In the genomic region with DNA sequence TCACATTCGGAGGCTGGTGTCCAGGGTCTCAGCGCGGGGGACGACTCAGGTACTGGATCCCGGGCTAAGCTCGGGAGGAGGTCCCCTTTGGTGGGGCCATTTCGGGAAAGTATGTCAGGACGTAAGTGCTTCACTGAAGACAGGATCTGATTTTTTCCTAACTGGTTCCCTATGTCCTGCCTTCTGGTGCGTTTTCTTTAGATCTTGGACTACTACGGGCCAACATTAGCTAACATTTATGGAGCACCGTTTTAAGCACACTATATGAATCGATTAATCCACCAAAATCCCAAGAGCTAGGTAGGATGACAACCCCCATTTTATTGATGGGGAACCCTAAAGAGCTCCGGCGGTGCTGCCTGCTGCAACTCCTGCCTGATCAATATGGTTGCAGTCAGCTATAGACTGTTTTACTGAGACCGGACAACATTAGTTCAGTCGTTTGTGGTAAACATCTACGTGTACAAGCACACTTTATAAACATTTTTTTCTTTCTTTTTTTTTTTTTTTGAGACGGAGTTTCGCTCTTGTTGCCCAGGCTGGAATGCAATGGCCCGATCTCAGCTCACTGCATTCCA, we compare ENCODE assay signal across 8 cellular contexts. TPM values are rescaled to one million over a fixed set of nuclear protein-coding genes. Genes with fewer than 3 reads are reported as not detected.
A peak's percentile ranks its signal among the peaks of the same experiment; 100 is the strongest.
DNase-seq lines count a peak whose midpoint lies in the region; ATAC-seq, FAIRE-seq and TF ChIP-seq lines count a peak whose summit lies in the region.

No MANE protein-coding gene starts in this region.

- FAIRE-seq in endothelial cell of umbilical vein (lab: Jason Lieb, UNC): peak; percentile 53

- POLR2A ChIA-PET in OCI-LY7 (lab: Charles Lee): interaction anchor here (0.6 to 5.1 kb wide), 18 partner anchors 9 to 191 kb away, joined by 3 to 70 read pairs (median 6); a partner anchor contains a TSS
- POLR2A ChIA-PET in endothelial cell of umbilical vein (lab: Charles Lee): interaction anchor here (0.6 to 9.3 kb wide), 15 partner anchors 8 to 192 kb away, joined by 3 to 186 read pairs (median 5); a partner anchor contains a TSS

- peak overlapping the region; percentile 71 for H3K9ac ChIP-seq in endothelial cell of umbilical vein (replicated peaks; ENCODE audit: extremely low read depth, insufficient read depth, low read length)

- BruUV-seq in OCI-LY7 (replicated peaks; lab: Mats Ljungman, UMichigan): TSS peak; percentile 91
- BruUV-seq in endothelial cell of umbilical vein (replicated peaks; lab: Mats Ljungman, UMichigan): TSS peak; percentile 92

- CTCF ChIA-PET in OCI-LY7 (lab: Charles Lee; ENCODE audit: unreplicated experiment) (no interaction called here), endothelial cell of umbilical vein (lab: Charles Lee) (interaction anchor here (1.4 to 3.3 kb wide), 3 partner anchors 25 to 462 kb away, joined by 3 to 26 read pairs (median 20); a partner anchor contains a TSS)

- TF ChIP-seq CTCF in OCI-LY7 (conservative IDR thresholded peaks at IDR 0.05; ENCODE audit: low read length) (no peak), endothelial cell of umbilical vein (IDR thresholded peaks at IDR 0.05; ENCODE audit: extremely low read depth in 1 of 2, insufficient read depth in 1 of 2, low read depth in 1 of 2, low read length in 2 of 2) (no peak), neutrophil (IDR thresholded peaks at IDR 0.05) (no peak)

- H3K79me2 ChIP-seq in OCI-LY7 (ENCODE audit: insufficient read depth, low read depth, low read length) (peaks cover 93% of the 10 kb centered on the region), endothelial cell of umbilical vein (ENCODE audit: control insufficient read depth, insufficient read depth, low read length) (peaks cover 54% of the 10 kb centered on the region)

- H3K4me1 ChIP-seq in OCI-LY7 (ENCODE audit: insufficient read depth, low read length, poor library complexity, severe bottlenecking) (peaks cover 49% of the 10 kb centered on the region), endothelial cell of umbilical vein (ENCODE audit: control insufficient read depth, extremely low read depth, insufficient read depth, low read length) (peaks cover 24% of the 10 kb centered on the region), neutrophil (ENCODE audit: control insufficient read depth in 1 of 2, insufficient read depth in 1 of 2, low read depth in 1 of 2, low read length in 1 of 2) (peaks cover 26 to 34% of the 10 kb centered on the region in 2 experiments)

- H3K9me3 ChIP-seq in OCI-LY7 (ENCODE audit: low read length): no peaks in the 10 kb centered on the region
- H3K9me3 ChIP-seq in endothelial cell of umbilical vein (replicated peaks; ENCODE audit: control insufficient read depth, insufficient read depth, low read length): no peaks in the 10 kb centered on the region
- no peaks in the 10 kb centered on the region for H3K9me3 ChIP-seq in neutrophil

- no peaks in the 10 kb centered on the region for H3K9me2 ChIP-seq in OCI-LY7 (ENCODE audit: insufficient read depth, low read length)

- DNase-seq in DMS 273 (lab: John Stamatoyannopoulos, UW; ENCODE audit: unreplicated experiment) (peak; percentile 47), DMS 273 treated with DMSO at 0.1 percent for 48 hours (lab: John Stamatoyannopoulos, UW) (no peak), OCI-LY7 (ENCODE audit: low spot score) (peak; percentile 41), endothelial cell of umbilical vein (ENCODE audit: low read depth, low spot score) (no peak), AML-193 (lab: John Stamatoyannopoulos, UW) (no peak), activated gamma-delta T cell (lab: John Stamatoyannopoulos, UW) (no peak)

- H3K36me3 ChIP-seq in OCI-LY7 (ENCODE audit: insufficient read depth, low read length): peaks cover 83% of the 10 kb centered on the region
- H3K36me3 ChIP-seq in endothelial cell of umbilical vein (ENCODE audit: control insufficient read depth in 2 of 2, extremely low read depth in 1 of 2, insufficient read depth in 2 of 2, low read length in 2 of 2): peaks cover 12 to 29% of the 10 kb centered on the region in 2 experiments
- peaks cover 5% of the 10 kb centered on the region for H3K36me3 ChIP-seq in neutrophil

- H3K27me3 ChIP-seq in endothelial cell of umbilical vein (ENCODE audit: control insufficient read depth in 2 of 2, insufficient read depth in 2 of 2, low read length in 2 of 2) (no peaks in the 10 kb centered on the region), neutrophil (no peaks in the 10 kb centered on the region)

- H4K20me1 ChIP-seq in OCI-LY7 (ENCODE audit: insufficient read depth, low read length) (peaks cover 58% of the 10 kb centered on the region), endothelial cell of umbilical vein (replicated peaks; ENCODE audit: control insufficient read depth, extremely low read depth, insufficient read depth, low read length) (peaks cover 10% of the 10 kb centered on the region)

- H3K27ac ChIP-seq in OCI-LY7 (ENCODE audit: low read depth, low read length, poor library complexity, severe bottlenecking) (peak overlapping the region; percentile 92), endothelial cell of umbilical vein (ENCODE audit: insufficient read depth, low read depth, low read length) (peak overlapping the region; percentile 54), neutrophil (peak overlapping the region; percentile 75)

- peak overlapping the region; percentile 94 for H3K4me3 ChIP-seq in OCI-LY7 (ENCODE audit: low read depth, low read length, poor library complexity, severe bottlenecking)
- H3K4me3 ChIP-seq in endothelial cell of umbilical vein (replicated peaks in 1 of 3; ENCODE audit: insufficient read depth in 1 of 3, low read depth in 1 of 3, low read length in 3 of 3): peak overlapping the region; percentile 1 to 63 (median 61)
- peak overlapping the region; percentile 61 to 81 for H3K4me3 ChIP-seq in neutrophil (ENCODE audit: low read depth in 1 of 2, low read length in 1 of 2)

- dilution Hi-C loops in endothelial cell of umbilical vein (cut with MboI; ENCODE audit: extremely low pct_ligation_motif_present, low sequenced_read_pairs): no loop called here

- intact Hi-C loops in OCI-LY7 (cut with micrococcal nuclease; ENCODE audit: unreplicated experiment): no loop called here
- intact Hi-C loops in endothelial cell of umbilical vein (cut with micrococcal nuclease): no loop called here

- H3K9me1 ChIP-seq in endothelial cell of umbilical vein (replicated peaks; ENCODE audit: control insufficient read depth, extremely low read depth, insufficient read depth, low read length): no peaks in the 10 kb centered on the region

- ATAC-seq in HG03378 (IDR thresholded peaks at IDR 0.05; ENCODE audit: unreplicated experiment): no peak

- peak overlapping the region; percentile 99 for H3K4me2 ChIP-seq in OCI-LY7 (ENCODE audit: low read length)
- peak overlapping the region; percentile 71 for H3K4me2 ChIP-seq in endothelial cell of umbilical vein (ENCODE audit: insufficient read depth, low read length)

- TF ChIP-seq POLR2A in endothelial cell of umbilical vein (IDR thresholded peaks at IDR 0.05; ENCODE audit: low read depth, low read length): no peak

- H2AFZ ChIP-seq in OCI-LY7 (ENCODE audit: low read length): no peak overlapping the region
- peak overlapping the region; percentile 47 for H2AFZ ChIP-seq in endothelial cell of umbilical vein (ENCODE audit: low read depth, low read length)

RNA-seq across cellular contexts. Expression of a gene that starts 17.0 kb away (rescaled TPM):
- 139 and 169 TPM in 2 replicates for total RNA-seq in OCI-LY7 (2014; rRNA removed; shearing (Covaris generic))
- 85.0 and 98.4 TPM in 2 replicates for total RNA-seq in OCI-LY7 (2022)
- 51.7 and 51.8 TPM in 2 replicates for total RNA-seq in endothelial cell of umbilical vein
- 44.7 and 44.8 TPM in 2 replicates for polyA plus RNA-seq in endothelial cell of umbilical vein
- polyA plus RNA-seq in endothelial cell of umbilical vein (2011; cell fraction: cytosol; rRNA removed): 42.0 and 42.4 TPM in 2 replicates
- polyA plus RNA-seq in endothelial cell of umbilical vein (2011; cell fraction: nucleus; rRNA removed): 86.8 and 87.9 TPM in 2 replicates
- polyA plus RNA-seq in endothelial cell of umbilical vein (2012): 41.8 and 42.0 TPM in 2 replicates
- polyA minus RNA-seq in endothelial cell of umbilical vein: 72.7 and 87.6 TPM in 2 replicates
- 87.2 TPM for polyA minus RNA-seq in endothelial cell of umbilical vein (2011; cell fraction: cytosol; rRNA and poly(A)+ RNA removed)
- 97.3 and 116 TPM in 2 replicates for polyA minus RNA-seq in endothelial cell of umbilical vein (2011; cell fraction: nucleus; rRNA and poly(A)+ RNA removed)

RNA-seq across cellular contexts. Expression of a gene that starts 23.8 kb away (rescaled TPM):
- 1.0 TPM in 1 of 2 replicates, not detected in the other for total RNA-seq in OCI-LY7 (2014; rRNA removed; shearing (Covaris generic))
- total RNA-seq in OCI-LY7 (2022) (0.89 TPM in 1 of 2 replicates, not detected in the other), endothelial cell of umbilical vein (not detected in 2 replicates)
- not detected in 2 replicates for polyA plus RNA-seq in endothelial cell of umbilical vein
- not detected in 2 replicates for polyA plus RNA-seq in endothelial cell of umbilical vein (2011; cell fraction: cytosol; rRNA removed)
- not detected in 2 replicates for polyA plus RNA-seq in endothelial cell of umbilical vein (2011; cell fraction: nucleus; rRNA removed)
- polyA plus RNA-seq in endothelial cell of umbilical vein (2012): not detected in 2 replicates
- not detected in 2 replicates for polyA minus RNA-seq in endothelial cell of umbilical vein
- not detected for polyA minus RNA-seq in endothelial cell of umbilical vein (2011; cell fraction: cytosol; rRNA and poly(A)+ RNA removed)
- not detected in 2 replicates for polyA minus RNA-seq in endothelial cell of umbilical vein (2011; cell fraction: nucleus; rRNA and poly(A)+ RNA removed)

RNA-seq across cellular contexts. Expression of a gene that starts 24.3 kb away (rescaled TPM):
- 289 and 291 TPM in 2 replicates for total RNA-seq in OCI-LY7 (2014; rRNA removed; shearing (Covaris generic))
- total RNA-seq in OCI-LY7 (2022) (321 and 339 TPM in 2 replicates), endothelial cell of umbilical vein (190 and 208 TPM in 2 replicates)
- 337 and 344 TPM in 2 replicates for polyA plus RNA-seq in endothelial cell of umbilical vein
- 198 and 221 TPM in 2 replicates for polyA plus RNA-seq in endothelial cell of umbilical vein (2011; cell fraction: cytosol; rRNA removed)
- polyA plus RNA-seq in endothelial cell of umbilical vein (2011; cell fraction: nucleus; rRNA removed): 576 and 592 TPM in 2 replicates
- polyA plus RNA-seq in endothelial cell of umbilical vein (2012): 149 and 184 TPM in 2 replicates
- polyA minus RNA-seq in endothelial cell of umbilical vein: 194 and 205 TPM in 2 replicates
- 579 TPM for polyA minus RNA-seq in endothelial cell of umbilical vein (2011; cell fraction: cytosol; rRNA and poly(A)+ RNA removed)
- 229 and 240 TPM in 2 replicates for polyA minus RNA-seq in endothelial cell of umbilical vein (2011; cell fraction: nucleus; rRNA and poly(A)+ RNA removed)

RNA-seq across cellular contexts. Expression of a gene that starts 24.6 kb away (rescaled TPM):
- total RNA-seq in OCI-LY7 (2014; rRNA removed; shearing (Covaris generic)): 21.7 and 30.6 TPM in 2 replicates
- total RNA-seq in OCI-LY7 (2022) (41.0 and 47.5 TPM in 2 replicates), endothelial cell of umbilical vein (41.3 and 42.8 TPM in 2 replicates)
- 46.4 and 50.7 TPM in 2 replicates for polyA plus RNA-seq in endothelial cell of umbilical vein
- polyA plus RNA-seq in endothelial cell of umbilical vein (2011; cell fraction: cytosol; rRNA removed): 42.9 and 45.1 TPM in 2 replicates
- 42.6 and 48.9 TPM in 2 replicates for polyA plus RNA-seq in endothelial cell of umbilical vein (2011; cell fraction: nucleus; rRNA removed)
- 36.1 and 49.4 TPM in 2 replicates for polyA plus RNA-seq in endothelial cell of umbilical vein (2012)
- polyA minus RNA-seq in endothelial cell of umbilical vein: 59.2 and 65.6 TPM in 2 replicates
- polyA minus RNA-seq in endothelial cell of umbilical vein (2011; cell fraction: cytosol; rRNA and poly(A)+ RNA removed): 35.4 TPM
- 26.8 and 30.0 TPM in 2 replicates for polyA minus RNA-seq in endothelial cell of umbilical vein (2011; cell fraction: nucleus; rRNA and poly(A)+ RNA removed)

RNA-seq across cellular contexts. Expression of a gene that starts 51.2 kb away (rescaled TPM):
- 35.1 and 53.3 TPM in 2 replicates for total RNA-seq in OCI-LY7 (2014; rRNA removed; shearing (Covaris generic))
- 50.5 and 62.0 TPM in 2 replicates for total RNA-seq in OCI-LY7 (2022)
- total RNA-seq in endothelial cell of umbilical vein: 71.4 and 74.4 TPM in 2 replicates
- polyA plus RNA-seq in endothelial cell of umbilical vein: 99.8 and 101 TPM in 2 replicates
- 75.1 and 78.1 TPM in 2 replicates for polyA plus RNA-seq in endothelial cell of umbilical vein (2011; cell fraction: cytosol; rRNA removed)
- 336 and 463 TPM in 2 replicates for polyA plus RNA-seq in endothelial cell of umbilical vein (2011; cell fraction: nucleus; rRNA removed)
- 61.2 and 75.7 TPM in 2 replicates for polyA plus RNA-seq in endothelial cell of umbilical vein (2012)
- polyA minus RNA-seq in endothelial cell of umbilical vein: 75.9 and 84.3 TPM in 2 replicates
- polyA minus RNA-seq in endothelial cell of umbilical vein (2011; cell fraction: cytosol; rRNA and poly(A)+ RNA removed): 39.1 TPM
- 67.6 and 94.2 TPM in 2 replicates for polyA minus RNA-seq in endothelial cell of umbilical vein (2011; cell fraction: nucleus; rRNA and poly(A)+ RNA removed)

Comparison
In these comparisons a context has a peak if more than half of its experiments do, and no peak if none do; other contexts are left out.
1. DNase-seq: peak in DMS 273 (single experiment) and OCI-LY7 (single experiment); none in DMS 273 treated with DMSO at 0.1 percent for 48 hours (single experiment), endothelial cell of umbilical vein (single experiment), AML-193 (0 of 2) and activated gamma-delta T cell (single experiment).
2. Peak in every context shown above with its lines, with median percentiles within 50 percentile points of each other: H3K27ac ChIP-seq and H3K4me3 ChIP-seq.